ENCODE assay signal across 29 cellular contexts in the genomic region with DNA sequence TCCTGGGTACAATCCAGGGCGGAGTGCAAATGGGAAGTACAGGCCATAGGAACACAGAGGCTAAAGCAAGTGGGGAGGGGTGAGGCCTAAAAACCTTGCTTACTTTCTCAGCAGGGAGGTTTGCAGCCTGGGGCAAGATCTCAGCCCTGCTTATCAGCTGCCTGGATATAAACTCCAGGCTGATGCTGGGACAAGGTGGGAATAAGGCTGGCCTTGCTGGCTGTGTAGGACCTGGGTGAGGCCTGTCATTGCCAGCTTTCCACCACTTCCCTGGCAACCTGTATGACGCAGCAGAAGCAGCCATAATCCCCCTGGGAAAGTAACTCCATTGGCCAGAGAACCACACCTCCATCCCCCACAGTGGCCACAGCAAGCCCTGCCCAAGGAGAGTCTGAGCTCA.
"Had no signal": no experiment of that assay in that cellular context is flagged by ENCODE, and none has a peak within 500 bp of the region (broad histone marks: within the 10 kb centered on the region; RNA-seq: fewer than 3 reads in every experiment).

No MANE protein-coding gene starts in this region.

- H3K36me3 Mint-ChIP-seq: activated naive CD8-positive, alpha-beta T cell; mesothelial cell of epicardium; stimulated activated effector memory CD8-positive, alpha-beta T cell treated with anti-CD3 and anti-CD28 coated beads, Interleukin-12 subunit alpha, Interleukin-12 subunit beta, amount 100 ng/mL, for 72 hours had no signal

- H3K27ac ChIP-seq: adrenal gland, ascending aorta, brain microvascular endothelial cell, left lung, parathyroid adenoma, right lobe of liver, skin epidermis, tibial nerve had no signal

- H2AFZ ChIP-seq: parathyroid adenoma had no signal

- H3K27me3 Mint-ChIP-seq: activated naive CD8-positive, alpha-beta T cell; dendritic cell treated with granulocyte-macrophage colony-stimulating factor and Interleukin-4, amounts not matched to agents 40 ng/mL and 50 ng/mL, for 4 days; natural killer cell treated with Interleukin-12 subunit alpha and Interleukin-12 subunit beta and Interleukin-15 and Interleukin-18, amount 100 ng/mL, for 72 hours; stimulated activated naive CD8-positive, alpha-beta T cell treated with anti-CD3 and anti-CD28 coated beads, Interleukin-15, amount 100 ng/mL, for 72 hours had no signal

- DNase-seq: activated CD4-positive, alpha-beta T cell treated with anti-CD3 and anti-CD28 coated beads for 4 hours; activated CD4-positive, alpha-beta T cell treated with anti-CD3 and anti-CD28 coated beads, Interleukin-2, amount 50 U/mL, for 48 hours; activated CD4-positive, CD25-positive, alpha-beta regulatory T cell; activated CD8-positive, alpha-beta memory T cell treated with anti-CD3 and anti-CD28 coated beads, Interleukin-2, amount 50 U/mL, for 48 hours; activated naive CD4-positive, alpha-beta T cell; activated T-cell treated with anti-CD3 and anti-CD28 coated beads, Interleukin-2, amount 50 U/mL, for 4 hours; adrenal gland; brain microvascular endothelial cell; effector CD8-positive, alpha-beta T cell; foreskin melanocyte; immature natural killer cell; kidney glomerular epithelial cell; left lung; right lobe of liver; stimulated activated CD4-positive, alpha-beta T cell treated with anti-CD3 and anti-CD28 coated beads, Interleukin-1b, Interleukin-23, amount 100 ng/mL, for 48 hours; stimulated activated naive CD8-positive, alpha-beta T cell treated with anti-CD3 and anti-CD28 coated beads, Interleukin-15, amount 100 ng/mL, for 72 hours; T-helper 9 cell had no signal

- H3K27me3 ChIP-seq: adrenal gland, ascending aorta, brain microvascular endothelial cell, left lung, right lobe of liver, tibial nerve had no signal

- H3K79me2 ChIP-seq: parathyroid adenoma had no signal

- H3K36me3 ChIP-seq: adrenal gland, ascending aorta, brain microvascular endothelial cell, left lung, right lobe of liver, tibial nerve had no signal

- H3K9me3 ChIP-seq: adrenal gland, ascending aorta, right lobe of liver had no signal

- H3K4me1 Mint-ChIP-seq: immature natural killer cell; stimulated activated effector memory CD8-positive, alpha-beta T cell treated with anti-CD3 and anti-CD28 coated beads, Interleukin-12 subunit alpha, Interleukin-12 subunit beta, amount 100 ng/mL, for 72 hours; stimulated activated naive CD8-positive, alpha-beta T cell treated with anti-CD3 and anti-CD28 coated beads, Interleukin-15, amount 100 ng/mL, for 72 hours had no signal

- H3K9ac ChIP-seq: parathyroid adenoma had no signal

- H3K4me1 ChIP-seq: adrenal gland, ascending aorta, left lung, parathyroid adenoma, right lobe of liver, tibial nerve had no signal

- H3K4me3 Mint-ChIP-seq: activated naive CD8-positive, alpha-beta T cell; activated T-cell treated with anti-CD3 and anti-CD28 coated beads, Interleukin-2, amount 50 U/mL, for 4 hours; dendritic cell treated with granulocyte-macrophage colony-stimulating factor and Interleukin-4, amounts not matched to agents 40 ng/mL and 50 ng/mL, for 4 days; immature natural killer cell; mesothelial cell of epicardium; natural killer cell treated with Interleukin-12 subunit alpha and Interleukin-12 subunit beta and Interleukin-15 and Interleukin-18, amount 100 ng/mL, for 72 hours; stimulated activated effector memory CD8-positive, alpha-beta T cell treated with anti-CD3 and anti-CD28 coated beads, Interleukin-12 subunit alpha, Interleukin-12 subunit beta, amount 100 ng/mL, for 72 hours; stimulated activated naive CD8-positive, alpha-beta T cell treated with anti-CD3 and anti-CD28 coated beads, Interleukin-15, amount 100 ng/mL, for 72 hours had no signal

- H3K27ac Mint-ChIP-seq: activated naive CD8-positive, alpha-beta T cell; activated T-helper 2 cell treated with anti-CD3 and anti-CD28 coated beads, Interferon-gamma antibody, Interleukin-2, Interleukin-4, amounts not matched to agents 10 μg/mL and 5 μg/mL and 100 μg/mL, durations not matched to agents 14 hours and 24 hours and 36 hours; dendritic cell treated with granulocyte-macrophage colony-stimulating factor and Interleukin-4, amounts not matched to agents 40 ng/mL and 50 ng/mL, for 4 days; immature natural killer cell; mesothelial cell of epicardium; natural killer cell treated with Interleukin-12 subunit alpha and Interleukin-12 subunit beta and Interleukin-15 and Interleukin-18, amount 100 ng/mL, for 72 hours; stimulated activated effector memory CD8-positive, alpha-beta T cell treated with anti-CD3 and anti-CD28 coated beads, Interleukin-12 subunit alpha, Interleukin-12 subunit beta, amount 100 ng/mL, for 72 hours had no signal

- ATAC-seq: activated T-cell treated with anti-CD3 and anti-CD28 coated beads, Interleukin-2, amount 50 U/mL, for 4 hours; esophagus mucosa; left lung; natural killer cell treated with Interleukin-12 subunit alpha and Interleukin-12 subunit beta and Interleukin-15 and Interleukin-18, amount 100 ng/mL, for 72 hours; right lobe of liver; stimulated activated effector memory CD8-positive, alpha-beta T cell treated with anti-CD3 and anti-CD28 coated beads, Interleukin-12 subunit alpha, Interleukin-12 subunit beta, amount 100 ng/mL, for 72 hours; stimulated activated naive CD8-positive, alpha-beta T cell treated with anti-CD3 and anti-CD28 coated beads, Interleukin-15, amount 100 ng/mL, for 72 hours had no signal

- H3K4me3 ChIP-seq: adrenal gland, ascending aorta, left lung, lung, right lobe of liver, skin epidermis, tibial nerve had no signal
